In genomic region chr10:71604324-71605018, GRCh38 we compare ENCODE assay signal across 1 cellular context.
TF ChIP-seq lines count a peak whose summit lies in the region.

No MANE protein-coding gene starts in this region.

TF ChIP-seq in HEK293, 187 proteins besides CTCF, POLR2A, EP300 and RAD21 (continued from another document):
- no peak for TF ChIP-seq ZNF610 (tag by site-specific recombination; IDR thresholded peaks at IDR 0.05; ENCODE audit: borderline replicate concordance)
- TF ChIP-seq ZNF768 (tag by site-specific recombination; IDR thresholded peaks at IDR 0.05) = no peak
- peak; percentile 83 for TF ChIP-seq ZIC2 (tag by site-specific recombination; IDR thresholded peaks at IDR 0.05)
- TF ChIP-seq ZNF692 (tag by site-specific recombination; IDR thresholded peaks at IDR 0.05) = peak; percentile 69; the same call in 1 of the 2 replicates
- TF ChIP-seq ZFP69B (tag by site-specific recombination; IDR thresholded peaks at IDR 0.05) = 0 out of 2 replicates have a peak, but pooled peaks have one; percentile 17
- TF ChIP-seq ZNF423 (tag by site-specific recombination; IDR thresholded peaks at IDR 0.05) = no peak
- no peak for TF ChIP-seq ZNF112 (tag by site-specific recombination; IDR thresholded peaks at IDR 0.05)
- TF ChIP-seq GLIS1 (tag by site-specific recombination; IDR thresholded peaks at IDR 0.05) = 0 out of 2 replicates have a peak, but pooled peaks have one; percentile 27
- no peak for TF ChIP-seq MEIS1 (CRISPR knock-in tag; IDR thresholded peaks at IDR 0.05; ENCODE audit: borderline replicate concordance)
